8 cellular contexts compared by ENCODE assay signal in the genomic region with DNA sequence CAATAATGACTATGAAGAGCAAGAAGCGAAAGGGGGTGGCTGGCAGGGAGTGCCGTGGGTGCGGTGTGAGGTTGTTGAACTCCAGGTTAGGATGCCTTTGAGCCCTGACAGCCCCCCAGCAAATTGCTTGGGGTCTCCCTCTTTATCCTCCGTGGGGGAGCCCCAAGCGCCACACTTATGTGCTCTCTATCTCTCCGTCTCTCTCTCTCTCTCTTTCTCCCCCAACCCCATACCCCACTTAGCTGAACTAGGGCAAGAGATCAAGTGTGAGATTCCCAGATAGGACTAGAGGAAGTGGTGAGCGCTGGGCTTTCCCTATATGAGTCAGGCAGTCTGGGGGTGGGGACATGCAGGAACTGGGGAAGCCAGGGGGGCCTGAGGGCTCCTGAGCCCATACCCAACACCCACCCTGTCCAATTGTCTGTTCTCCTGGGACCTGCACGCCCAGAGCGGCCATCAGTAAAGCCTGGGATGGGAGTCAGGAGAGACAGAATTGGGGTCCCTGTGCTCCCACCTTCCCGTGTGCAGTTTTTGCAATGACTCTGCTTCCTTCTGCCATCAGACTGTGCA.
DNase-seq lines count a peak whose midpoint lies in the region; ATAC-seq and TF ChIP-seq lines count a peak whose summit lies in the region.

No MANE protein-coding gene starts in this region.

- H3K9ac ChIP-seq in Loucy (ENCODE audit: low read depth, low read length, poor library complexity, severe bottlenecking) = no peak overlapping the region

- peak overlapping the region; percentile 79 for H3K4me2 ChIP-seq in Loucy (ENCODE audit: low read depth, low read length, poor library complexity, severe bottlenecking)

- H3K4me3 ChIP-seq in Loucy (ENCODE audit: low read length, poor library complexity, severe bottlenecking) = peak overlapping the region; percentile 62

- H3K4me1 ChIP-seq in Loucy (ENCODE audit: insufficient read depth, low read length, poor library complexity, severe bottlenecking) = peaks cover 34% of the 10 kb centered on the region

- H2AFZ ChIP-seq in Loucy (ENCODE audit: low read length) = no peak overlapping the region

- no peaks in the 10 kb centered on the region for H3K36me3 ChIP-seq in Loucy (ENCODE audit: insufficient read depth, low read length)

- peak; percentile 61 for ATAC-seq in GM18511 (IDR thresholded peaks at IDR 0.05; ENCODE audit: unreplicated experiment)
- ATAC-seq in GM18520 (IDR thresholded peaks at IDR 0.05; ENCODE audit: unreplicated experiment) = no peak

- TF ChIP-seq CTCF in Loucy (conservative IDR thresholded peaks at IDR 0.05; ENCODE audit: low read length) = no peak

- H3K9me2 ChIP-seq in Loucy (replicated peaks; ENCODE audit: low read depth, low read length) = no peaks in the 10 kb centered on the region

- no peaks in the 10 kb centered on the region for H3K9me3 ChIP-seq in Loucy (ENCODE audit: insufficient read depth, low read depth, low read length)

- 0 out of 2 replicates have a peak, but pooled peaks cover 4% of the 10 kb centered on the region for H3F3A ChIP-seq in Loucy (ENCODE audit: low read depth)

- H3K79me2 ChIP-seq in Loucy (ENCODE audit: insufficient read depth, low read length) = peaks cover 58% of the 10 kb centered on the region

- peak; percentile 65 for DNase-seq in activated CD8-positive, alpha-beta memory T cell treated with anti-CD3 and anti-CD28 coated beads, Interleukin-2, amount 50 U/mL, for 4 hours
- DNase-seq in foreskin melanocyte (peak; percentile 36), KG1 (lab: John Stamatoyannopoulos, UW) (no peak), cortex of kidney (lab: John Stamatoyannopoulos, UW) (no peak)
- DNase-seq in stimulated activated CD4-positive, alpha-beta T cell treated with anti-CD3 and anti-CD28 coated beads, Interleukin-4, amount 100 ng/mL, for 4 hours = peak; percentile 30 to 74

- H4K20me1 ChIP-seq in Loucy (ENCODE audit: insufficient read depth, low read length, poor library complexity, severe bottlenecking) = peaks cover 42% of the 10 kb centered on the region

- H3K27me3 ChIP-seq in Loucy (ENCODE audit: insufficient read depth, low read length, poor library complexity, severe bottlenecking) = no peaks in the 10 kb centered on the region

Comparison
In these comparisons a context has a peak if more than half of its experiments do, and no peak if none do; other contexts are left out.
1. DNase-seq: peak in activated CD8-positive, alpha-beta memory T cell treated with anti-CD3 and anti-CD28 coated beads, Interleukin-2, amount 50 U/mL, for 4 hours (single experiment), foreskin melanocyte (single experiment) and stimulated activated CD4-positive, alpha-beta T cell treated with anti-CD3 and anti-CD28 coated beads, Interleukin-4, amount 100 ng/mL, for 4 hours (2 of 2); none in KG1 (single experiment) and cortex of kidney (single experiment).